ENCODE assay signal across 2 cellular contexts in the genomic region with DNA sequence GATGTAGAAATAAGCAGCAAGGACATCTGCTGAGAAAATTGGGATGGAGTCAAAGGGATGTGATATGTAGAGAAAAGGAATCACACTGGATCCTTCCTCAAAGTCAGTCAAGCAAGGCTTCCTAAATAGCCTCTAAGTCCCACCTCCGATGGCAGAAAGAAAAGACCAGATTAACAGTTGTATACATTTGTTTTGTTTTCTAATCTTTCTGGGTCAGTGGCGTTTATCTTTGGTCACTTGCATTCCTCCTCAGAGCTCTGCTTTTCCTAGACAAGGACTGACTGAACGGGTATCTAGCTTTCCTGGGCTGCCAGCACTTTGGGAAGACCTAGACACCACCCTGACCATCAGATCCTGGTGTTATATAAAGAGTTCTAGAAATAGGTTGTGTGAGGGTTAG.
TF ChIP-seq lines count a peak whose summit lies in the region.

No MANE protein-coding gene starts in this region.

TF ChIP-seq in GM23338, 12 proteins besides CTCF, POLR2A, EP300 and RAD21 (continues in another document):
- TF ChIP-seq, protein P1, sequence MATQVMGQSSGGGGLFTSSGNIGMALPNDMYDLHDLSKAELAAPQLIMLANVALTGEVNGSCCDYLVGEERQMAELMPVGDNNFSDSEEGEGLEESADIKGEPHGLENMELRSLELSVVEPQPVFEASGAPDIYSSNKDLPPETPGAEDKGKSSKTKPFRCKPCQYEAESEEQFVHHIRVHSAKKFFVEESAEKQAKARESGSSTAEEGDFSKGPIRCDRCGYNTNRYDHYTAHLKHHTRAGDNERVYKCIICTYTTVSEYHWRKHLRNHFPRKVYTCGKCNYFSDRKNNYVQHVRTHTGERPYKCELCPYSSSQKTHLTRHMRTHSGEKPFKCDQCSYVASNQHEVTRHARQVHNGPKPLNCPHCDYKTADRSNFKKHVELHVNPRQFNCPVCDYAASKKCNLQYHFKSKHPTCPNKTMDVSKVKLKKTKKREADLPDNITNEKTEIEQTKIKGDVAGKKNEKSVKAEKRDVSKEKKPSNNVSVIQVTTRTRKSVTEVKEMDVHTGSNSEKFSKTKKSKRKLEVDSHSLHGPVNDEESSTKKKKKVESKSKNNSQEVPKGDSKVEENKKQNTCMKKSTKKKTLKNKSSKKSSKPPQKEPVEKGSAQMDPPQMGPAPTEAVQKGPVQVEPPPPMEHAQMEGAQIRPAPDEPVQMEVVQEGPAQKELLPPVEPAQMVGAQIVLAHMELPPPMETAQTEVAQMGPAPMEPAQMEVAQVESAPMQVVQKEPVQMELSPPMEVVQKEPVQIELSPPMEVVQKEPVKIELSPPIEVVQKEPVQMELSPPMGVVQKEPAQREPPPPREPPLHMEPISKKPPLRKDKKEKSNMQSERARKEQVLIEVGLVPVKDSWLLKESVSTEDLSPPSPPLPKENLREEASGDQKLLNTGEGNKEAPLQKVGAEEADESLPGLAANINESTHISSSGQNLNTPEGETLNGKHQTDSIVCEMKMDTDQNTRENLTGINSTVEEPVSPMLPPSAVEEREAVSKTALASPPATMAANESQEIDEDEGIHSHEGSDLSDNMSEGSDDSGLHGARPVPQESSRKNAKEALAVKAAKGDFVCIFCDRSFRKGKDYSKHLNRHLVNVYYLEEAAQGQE (IDR thresholded peaks at IDR 0.05; ENCODE audit: unreplicated experiment) = no peak
- TF ChIP-seq ZNF114 (CRISPR knock-in tag; IDR thresholded peaks at IDR 0.05) = no peak
- TF ChIP-seq NANOG (IDR thresholded peaks at IDR 0.05; ENCODE audit: borderline replicate concordance) = no peak
- TF ChIP-seq JUNB (IDR thresholded peaks at IDR 0.05; ENCODE audit: unreplicated experiment) = no peak
- TF ChIP-seq EZH2 (IDR thresholded peaks at IDR 0.05; ENCODE audit: low read depth, unreplicated experiment) = no peak
- no peak for TF ChIP-seq ZNF331 (CRISPR knock-in tag; IDR thresholded peaks at IDR 0.05; ENCODE audit: low read depth)
- TF ChIP-seq, protein P2, sequence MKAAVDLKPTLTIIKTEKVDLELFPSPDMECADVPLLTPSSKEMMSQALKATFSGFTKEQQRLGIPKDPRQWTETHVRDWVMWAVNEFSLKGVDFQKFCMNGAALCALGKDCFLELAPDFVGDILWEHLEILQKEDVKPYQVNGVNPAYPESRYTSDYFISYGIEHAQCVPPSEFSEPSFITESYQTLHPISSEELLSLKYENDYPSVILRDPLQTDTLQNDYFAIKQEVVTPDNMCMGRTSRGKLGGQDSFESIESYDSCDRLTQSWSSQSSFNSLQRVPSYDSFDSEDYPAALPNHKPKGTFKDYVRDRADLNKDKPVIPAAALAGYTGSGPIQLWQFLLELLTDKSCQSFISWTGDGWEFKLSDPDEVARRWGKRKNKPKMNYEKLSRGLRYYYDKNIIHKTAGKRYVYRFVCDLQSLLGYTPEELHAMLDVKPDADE (IDR thresholded peaks at IDR 0.05) = no peak
- no peak for TF ChIP-seq EZH2phosphoT487 (IDR thresholded peaks at IDR 0.05; ENCODE audit: unreplicated experiment)
- TF ChIP-seq STAT1 (IDR thresholded peaks at IDR 0.05; ENCODE audit: unreplicated experiment) = no peak
- no peak for TF ChIP-seq CREB1 (CRISPR knock-in tag; IDR thresholded peaks at IDR 0.05; ENCODE audit: low read depth)

TF ChIP-seq in K562, 482 proteins besides CTCF, POLR2A, EP300 and RAD21:
- no peak for TF ChIP-seq RBM15 (IDR thresholded peaks at IDR 0.05; ENCODE audit: insufficient read depth, low read length)
- TF ChIP-seq CBFA2T2 (conservative IDR thresholded peaks at IDR 0.05) = peak; percentile 49; the same call in 1 of the 2 replicates
- TF ChIP-seq TAL1 (IDR thresholded peaks at IDR 0.05) = peak; percentile 67
- TF ChIP-seq ZNF239 (CRISPR knock-in tag; IDR thresholded peaks at IDR 0.05) = no peak
- TF ChIP-seq CCAR2 (IDR thresholded peaks at IDR 0.05; ENCODE audit: low read depth, low read length) = no peak
- peak; percentile 47; the same call in 1 of the 2 replicates for TF ChIP-seq TEAD4 (IDR thresholded peaks at IDR 0.05; ENCODE audit: low read length)
- TF ChIP-seq TEAD4 (CRISPR knock-in tag; IDR thresholded peaks at IDR 0.05; ENCODE audit: borderline replicate concordance) = no peak
- TF ChIP-seq BRD4 (IDR thresholded peaks at IDR 0.05) = no peak
- TF ChIP-seq NCOR1 (IDR thresholded peaks at IDR 0.05) = 0 out of 2 replicates have a peak, but pooled peaks have one; percentile 52
- no peak for TF ChIP-seq XRCC4 (IDR thresholded peaks at IDR 0.05; ENCODE audit: extremely low read depth, insufficient read depth, insufficient read length)
- no peak for TF ChIP-seq POLR2G (IDR thresholded peaks at IDR 0.05; ENCODE audit: low read depth, low read length)
- peak; percentile 51; the same call in 1 of the 2 replicates for TF ChIP-seq ARID1B (IDR thresholded peaks at IDR 0.05)
- TF ChIP-seq, protein P3, sequence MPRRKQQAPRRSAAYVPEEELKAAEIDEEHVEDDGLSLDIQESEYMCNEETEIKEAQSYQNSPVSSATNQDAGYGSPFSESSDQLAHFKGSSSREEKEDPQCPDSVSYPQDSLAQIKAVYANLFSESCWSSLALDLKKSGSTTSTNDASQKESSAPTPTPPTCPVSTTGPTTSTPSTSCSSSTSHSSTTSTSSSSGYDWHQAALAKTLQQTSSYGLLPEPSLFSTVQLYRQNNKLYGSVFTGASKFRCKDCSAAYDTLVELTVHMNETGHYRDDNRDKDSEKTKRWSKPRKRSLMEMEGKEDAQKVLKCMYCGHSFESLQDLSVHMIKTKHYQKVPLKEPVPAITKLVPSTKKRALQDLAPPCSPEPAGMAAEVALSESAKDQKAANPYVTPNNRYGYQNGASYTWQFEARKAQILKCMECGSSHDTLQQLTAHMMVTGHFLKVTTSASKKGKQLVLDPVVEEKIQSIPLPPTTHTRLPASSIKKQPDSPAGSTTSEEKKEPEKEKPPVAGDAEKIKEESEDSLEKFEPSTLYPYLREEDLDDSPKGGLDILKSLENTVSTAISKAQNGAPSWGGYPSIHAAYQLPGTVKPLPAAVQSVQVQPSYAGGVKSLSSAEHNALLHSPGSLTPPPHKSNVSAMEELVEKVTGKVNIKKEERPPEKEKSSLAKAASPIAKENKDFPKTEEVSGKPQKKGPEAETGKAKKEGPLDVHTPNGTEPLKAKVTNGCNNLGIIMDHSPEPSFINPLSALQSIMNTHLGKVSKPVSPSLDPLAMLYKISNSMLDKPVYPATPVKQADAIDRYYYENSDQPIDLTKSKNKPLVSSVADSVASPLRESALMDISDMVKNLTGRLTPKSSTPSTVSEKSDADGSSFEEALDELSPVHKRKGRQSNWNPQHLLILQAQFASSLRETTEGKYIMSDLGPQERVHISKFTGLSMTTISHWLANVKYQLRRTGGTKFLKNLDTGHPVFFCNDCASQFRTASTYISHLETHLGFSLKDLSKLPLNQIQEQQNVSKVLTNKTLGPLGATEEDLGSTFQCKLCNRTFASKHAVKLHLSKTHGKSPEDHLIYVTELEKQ (CRISPR knock-in tag; IDR thresholded peaks at IDR 0.05) = no peak
- peak; percentile 44 for TF ChIP-seq TCF3 (CRISPR knock-in tag; IDR thresholded peaks at IDR 0.05)
- no peak for TF ChIP-seq WHSC1 (IDR thresholded peaks at IDR 0.05; ENCODE audit: low read length)
- peak; percentile 73 for TF ChIP-seq CBFA2T3 (IDR thresholded peaks at IDR 0.05)
- TF ChIP-seq, protein P4, sequence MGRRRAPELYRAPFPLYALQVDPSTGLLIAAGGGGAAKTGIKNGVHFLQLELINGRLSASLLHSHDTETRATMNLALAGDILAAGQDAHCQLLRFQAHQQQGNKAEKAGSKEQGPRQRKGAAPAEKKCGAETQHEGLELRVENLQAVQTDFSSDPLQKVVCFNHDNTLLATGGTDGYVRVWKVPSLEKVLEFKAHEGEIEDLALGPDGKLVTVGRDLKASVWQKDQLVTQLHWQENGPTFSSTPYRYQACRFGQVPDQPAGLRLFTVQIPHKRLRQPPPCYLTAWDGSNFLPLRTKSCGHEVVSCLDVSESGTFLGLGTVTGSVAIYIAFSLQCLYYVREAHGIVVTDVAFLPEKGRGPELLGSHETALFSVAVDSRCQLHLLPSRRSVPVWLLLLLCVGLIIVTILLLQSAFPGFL (CRISPR knock-in tag; IDR thresholded peaks at IDR 0.05) = no peak
- TF ChIP-seq SMARCA5 (IDR thresholded peaks at IDR 0.05) = no peak
- TF ChIP-seq, protein P5, sequence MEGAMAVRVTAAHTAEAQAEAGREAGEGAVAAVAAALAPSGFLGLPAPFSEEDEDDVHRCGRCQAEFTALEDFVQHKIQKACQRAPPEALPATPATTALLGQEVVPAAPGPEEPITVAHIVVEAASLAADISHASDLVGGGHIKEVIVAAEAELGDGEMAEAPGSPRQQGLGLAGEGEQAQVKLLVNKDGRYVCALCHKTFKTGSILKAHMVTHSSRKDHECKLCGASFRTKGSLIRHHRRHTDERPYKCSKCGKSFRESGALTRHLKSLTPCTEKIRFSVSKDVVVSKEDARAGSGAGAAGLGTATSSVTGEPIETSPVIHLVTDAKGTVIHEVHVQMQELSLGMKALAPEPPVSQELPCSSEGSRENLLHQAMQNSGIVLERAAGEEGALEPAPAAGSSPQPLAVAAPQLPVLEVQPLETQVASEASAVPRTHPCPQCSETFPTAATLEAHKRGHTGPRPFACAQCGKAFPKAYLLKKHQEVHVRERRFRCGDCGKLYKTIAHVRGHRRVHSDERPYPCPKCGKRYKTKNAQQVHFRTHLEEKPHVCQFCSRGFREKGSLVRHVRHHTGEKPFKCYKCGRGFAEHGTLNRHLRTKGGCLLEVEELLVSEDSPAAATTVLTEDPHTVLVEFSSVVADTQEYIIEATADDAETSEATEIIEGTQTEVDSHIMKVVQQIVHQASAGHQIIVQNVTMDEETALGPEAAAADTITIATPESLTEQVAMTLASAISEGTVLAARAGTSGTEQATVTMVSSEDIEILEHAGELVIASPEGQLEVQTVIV (CRISPR knock-in tag; IDR thresholded peaks at IDR 0.05; ENCODE audit: borderline replicate concordance) = no peak
- no peak for TF ChIP-seq ZNF644 (tag; IDR thresholded peaks at IDR 0.05; ENCODE audit: low read depth)
- TF ChIP-seq ETV1 (tag; conservative IDR thresholded peaks at IDR 0.05; ENCODE audit: low read depth) = no peak
- TF ChIP-seq MED1 (CRISPR knock-in tag; IDR thresholded peaks at IDR 0.05; ENCODE audit: borderline replicate concordance) = no peak
- no peak for TF ChIP-seq ZNF551 (CRISPR knock-in tag; IDR thresholded peaks at IDR 0.05)
- no peak for TF ChIP-seq ZFX (CRISPR knock-in tag; IDR thresholded peaks at IDR 0.05)
- no peak for TF ChIP-seq NR4A1 (CRISPR knock-in tag; IDR thresholded peaks at IDR 0.05)
- no peak for TF ChIP-seq NR4A1 (tag; IDR thresholded peaks at IDR 0.05)
- TF ChIP-seq, protein P6, sequence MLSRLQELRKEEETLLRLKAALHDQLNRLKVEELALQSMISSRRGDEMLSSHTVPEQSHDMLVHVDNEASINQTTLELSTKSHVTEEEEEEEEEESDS (CRISPR knock-in tag; IDR thresholded peaks at IDR 0.05) = no peak
- TF ChIP-seq, protein P7, sequence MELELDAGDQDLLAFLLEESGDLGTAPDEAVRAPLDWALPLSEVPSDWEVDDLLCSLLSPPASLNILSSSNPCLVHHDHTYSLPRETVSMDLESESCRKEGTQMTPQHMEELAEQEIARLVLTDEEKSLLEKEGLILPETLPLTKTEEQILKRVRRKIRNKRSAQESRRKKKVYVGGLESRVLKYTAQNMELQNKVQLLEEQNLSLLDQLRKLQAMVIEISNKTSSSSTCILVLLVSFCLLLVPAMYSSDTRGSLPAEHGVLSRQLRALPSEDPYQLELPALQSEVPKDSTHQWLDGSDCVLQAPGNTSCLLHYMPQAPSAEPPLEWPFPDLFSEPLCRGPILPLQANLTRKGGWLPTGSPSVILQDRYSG (tag; conservative IDR thresholded peaks at IDR 0.05; ENCODE audit: low read depth) = no peak
- TF ChIP-seq TSC22D4 (tag; IDR thresholded peaks at IDR 0.05) = no peak
- no peak for TF ChIP-seq ZFP30 (CRISPR knock-in tag; IDR thresholded peaks at IDR 0.05; ENCODE audit: borderline replicate concordance)
- TF ChIP-seq FOXJ3 (CRISPR knock-in tag; IDR thresholded peaks at IDR 0.05) = no peak
- TF ChIP-seq, protein P8, sequence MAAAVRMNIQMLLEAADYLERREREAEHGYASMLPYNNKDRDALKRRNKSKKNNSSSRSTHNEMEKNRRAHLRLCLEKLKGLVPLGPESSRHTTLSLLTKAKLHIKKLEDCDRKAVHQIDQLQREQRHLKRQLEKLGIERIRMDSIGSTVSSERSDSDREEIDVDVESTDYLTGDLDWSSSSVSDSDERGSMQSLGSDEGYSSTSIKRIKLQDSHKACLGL (CRISPR knock-in tag; IDR thresholded peaks at IDR 0.05; ENCODE audit: borderline replicate concordance, poor library complexity, severe bottlenecking) = no peak
- no peak for TF ChIP-seq HNRNPLL (IDR thresholded peaks at IDR 0.05; ENCODE audit: low read depth, low read length, poor library complexity, severe bottlenecking)
TF ChIP-seq in K562: peak in this region for 7.
